Comparison of ENCODE assay signal across 13 cellular contexts in the genomic region with DNA sequence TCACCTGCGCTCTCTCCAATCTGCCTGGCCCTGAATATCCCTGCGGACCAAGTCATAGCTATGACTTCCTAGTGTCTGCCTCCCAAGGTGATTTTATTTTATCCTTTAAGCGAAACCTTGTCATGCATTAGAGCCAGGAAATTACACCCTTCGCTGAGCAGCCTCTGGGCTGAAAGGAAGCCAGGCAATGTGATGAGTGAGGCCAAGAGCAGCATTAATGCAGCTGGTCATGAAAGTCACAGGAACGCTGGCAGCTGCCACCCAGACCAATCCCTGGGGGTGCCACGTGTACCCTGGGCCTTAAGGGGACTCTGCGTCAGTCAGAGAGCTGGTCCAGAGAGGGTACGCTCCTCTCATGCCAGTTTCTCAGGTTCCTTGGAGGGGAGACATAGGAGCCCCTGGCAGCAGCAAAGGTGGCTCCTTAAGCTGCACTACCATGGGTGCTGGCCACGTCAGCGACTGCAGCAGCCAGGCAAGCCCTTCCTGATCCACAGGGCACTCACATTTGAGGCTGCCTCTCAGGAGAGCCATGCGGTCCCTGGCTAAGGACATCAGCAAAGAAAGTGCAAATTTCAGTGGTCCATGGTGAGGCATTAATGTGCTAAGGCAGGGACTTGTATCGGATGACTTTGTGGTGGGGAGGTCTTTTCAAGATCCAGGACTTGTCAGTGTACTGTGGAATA. TPM values are rescaled to one million over a fixed set of nuclear protein-coding genes. Genes with fewer than 3 reads are reported as not detected.
"Had no signal": no experiment of that assay in that cellular context is flagged by ENCODE, and none has a peak within 500 bp of the region (broad histone marks: within the 10 kb centered on the region; RNA-seq: fewer than 3 reads in every experiment).

No MANE protein-coding gene starts in this region.

- DNase-seq: activated CD4-positive, alpha-beta T cell treated with anti-CD3 and anti-CD28 coated beads, Interleukin-2, amount 10 ng/mL, durations not matched to agents 7 days and 5 days; activated CD8-positive, alpha-beta memory T cell treated with anti-CD3 and anti-CD28 coated beads, Interleukin-2, amount 50 U/mL, for 4 hours; activated gamma-delta T cell treated with Interleukin-2 at 50 U/mL for 16 hours; activated naive CD8-positive, alpha-beta T cell treated with anti-CD3 and anti-CD28 coated beads for 36 hours; amniotic stem cell; dorsolateral prefrontal cortex; ovary; stimulated activated CD4-positive, alpha-beta T cell treated with anti-CD3 and anti-CD28 coated beads, Interleukin-12 subunit alpha, Interleukin-12 subunit beta, amount 100 ng/mL, for 4 hours; stimulated activated CD4-positive, alpha-beta T cell treated with anti-CD3 and anti-CD28 coated beads, Interleukin-1b, Interleukin-23, amount 100 ng/mL, for 48 hours; stimulated activated naive CD4-positive, alpha-beta T cell treated with Interleukin-2 at 50 U/mL for 16 hours; thyroid gland had no signal

- H3K36me3 ChIP-seq: ovary, thyroid gland had no signal

- H3K27me3 ChIP-seq: ovary, thyroid gland had no signal

- H3K9me3 ChIP-seq: ovary, thyroid gland had no signal

- H3K4me3 ChIP-seq: dorsolateral prefrontal cortex, lung, ovary, thyroid gland had no signal

- H3K27ac ChIP-seq: dorsolateral prefrontal cortex, ovary, thyroid gland had no signal

- H3K4me1 ChIP-seq: thyroid gland had no signal

- ATAC-seq: left lobe of liver had no signal

RNA-seq across cellular contexts. Expression of gene WSCD1, which starts 42.7 kb away (rescaled TPM):
- total RNA-seq: activated CD4-positive, alpha-beta T cell treated with anti-CD3 and anti-CD28 coated beads, Interleukin-2, amount 10 ng/mL, durations not matched to agents 7 days and 5 days had no signal
